20 cellular contexts compared by ENCODE assay signal in genomic region chr2:170404846-170405245, GRCh38.
A peak's percentile ranks its signal among the peaks of the same experiment; 100 is the strongest.
DNase-seq lines count a peak whose midpoint lies in the region; ATAC-seq, FAIRE-seq and TF ChIP-seq lines count a peak whose summit lies in the region.
"Had no signal": no experiment of that assay in that cellular context is flagged by ENCODE, and none has a peak within 500 bp of the region (broad histone marks: within the 10 kb centered on the region; RNA-seq: fewer than 3 reads in every experiment).

No MANE protein-coding gene starts in this region.

- peak; percentile 69 for ATAC-seq in GM19463 (IDR thresholded peaks at IDR 0.05; ENCODE audit: unreplicated experiment)
- peak; percentile 48 for ATAC-seq in HG02678 (IDR thresholded peaks at IDR 0.05; ENCODE audit: unreplicated experiment)
- ATAC-seq: SK-N-SH treated with all-trans-retinoic acid at 6 μM for 48 hours had no signal

- FAIRE-seq in GM12892 (lab: Jason Lieb, UNC): peak; percentile 69

- TF ChIP-seq POLR2A in GM12892 (IDR thresholded peaks at IDR 0.05; ENCODE audit: low read depth, low read length): no peak

- DNase-seq in GM12892 (ENCODE audit: insufficient read length) (no peak), MV-4-11 (lab: John Stamatoyannopoulos, UW) (peak; percentile 75), HT-29 (ENCODE audit: low spot score) (no peak), glomerular visceral epithelial cell (ENCODE audit: extremely low spot score) (no peak), NCI-H2196 (lab: John Stamatoyannopoulos, UW; ENCODE audit: unreplicated experiment) (no peak)
- no peak for DNase-seq in activated CD4-positive, alpha-beta T cell treated with anti-CD3 and anti-CD28 coated beads for 48 hours
- DNase-seq: AML-193; CD4-positive, CD25-positive, alpha-beta regulatory T cell; DMS79; HCEC 1CT; IMR-90; Kasumi-1; NCI-H146; NCI-H345; NCI-H526 treated with DMSO at 0.1 percent for 48 hours; NK-92 treated with Interleukin-12 subunit alpha and Interleukin-12 subunit beta, amount 100 ng/mL, for 24 hours; SHP77 had no signal
